ENCODE assay signal across 8 cellular contexts in the genomic region with DNA sequence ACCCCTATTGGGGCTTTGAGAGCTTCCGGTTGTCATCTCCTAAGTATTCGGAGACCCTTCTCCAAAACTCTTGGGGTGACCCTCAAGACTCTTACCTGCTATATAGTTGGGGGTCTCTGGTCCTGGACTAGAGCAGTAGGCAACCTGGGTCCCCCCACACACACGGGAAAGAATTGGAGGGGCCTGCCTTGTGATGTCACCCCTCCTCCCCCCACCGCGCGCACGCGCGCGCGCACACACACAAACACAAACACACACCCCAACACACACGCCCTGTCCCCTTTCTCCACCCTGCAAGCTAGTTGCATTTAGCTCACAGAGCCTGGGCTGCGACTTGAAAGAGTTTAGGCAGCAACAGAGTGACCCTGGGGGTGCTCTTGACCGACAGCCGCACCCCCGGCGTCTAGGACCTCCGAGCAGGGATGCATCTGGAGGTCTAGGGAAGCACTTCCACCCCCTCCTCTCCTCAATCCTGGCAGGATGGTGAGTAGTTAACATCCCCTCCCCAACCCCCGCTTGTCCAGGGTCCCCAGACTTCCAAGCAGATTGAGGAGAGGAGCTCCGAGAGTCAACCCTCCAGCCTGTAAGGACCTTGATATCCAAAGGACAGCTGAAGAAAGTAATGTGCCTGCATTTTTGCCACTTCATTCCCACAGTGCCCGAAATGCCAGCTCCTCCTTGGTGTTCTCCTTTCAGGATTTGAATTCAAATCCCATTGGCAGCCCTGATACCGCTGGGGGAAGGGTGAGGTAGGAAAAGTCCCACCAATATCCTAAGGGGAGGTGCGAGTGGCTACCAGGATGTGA. TPM values are rescaled to one million over a fixed set of nuclear protein-coding genes. Genes with fewer than 3 reads are reported as not detected.
DNase-seq lines count a peak whose midpoint lies in the region; ATAC-seq, FAIRE-seq and TF ChIP-seq lines count a peak whose summit lies in the region.

No MANE protein-coding gene starts in this region.

- no peaks in the 10 kb centered on the region for H3K36me3 ChIP-seq in HepG2 (replicated peaks in 1 of 2; ENCODE audit: control insufficient read depth in 1 of 2, insufficient read depth in 2 of 2, low read length in 2 of 2)

- intact Hi-C loops in activated CD4-positive, alpha-beta T cell treated with anti-CD3 and anti-CD28 coated beads, Interleukin-2, amount 10 ng/mL, durations not matched to agents 24 days and 14 days (cut with micrococcal nuclease), result no loop called here
- intact Hi-C loops in HepG2 (cut with micrococcal nuclease; ENCODE audit: unreplicated experiment), result loop anchor here (1.0 kb wide), 1 partner anchor 210 kb away; a partner anchor contains a TSS

- H3K9ac ChIP-seq in HepG2 (ENCODE audit: insufficient read depth, low read depth, low read length), result peak overlapping the region; percentile 90

- no peaks in the 10 kb centered on the region for H3K27me3 Mint-ChIP-seq in activated CD4-positive, alpha-beta T cell treated with anti-CD3 and anti-CD28 coated beads, Interleukin-2, amount 10 ng/mL, durations not matched to agents 24 days and 14 days

- TF ChIP-seq RAD21 in HepG2 (CRISPR knock-in tag; IDR thresholded peaks at IDR 0.05), result no peak

- H3K36me3 Mint-ChIP-seq in activated CD4-positive, alpha-beta T cell treated with anti-CD3 and anti-CD28 coated beads, Interleukin-2, amount 10 ng/mL, durations not matched to agents 24 days and 14 days (ENCODE audit: low read depth), result peaks cover 20% of the 10 kb centered on the region

- no peaks in the 10 kb centered on the region; a peak in 1 of 5 replicates for H3K27me3 ChIP-seq in HepG2 (ENCODE audit: control insufficient read depth in 1 of 2, insufficient read depth in 2 of 2, low read length in 2 of 2)

- H3K9me3 Mint-ChIP-seq in activated CD4-positive, alpha-beta T cell treated with anti-CD3 and anti-CD28 coated beads, Interleukin-2, amount 10 ng/mL, durations not matched to agents 24 days and 14 days, result no peaks in the 10 kb centered on the region

- peak in 1 of 2 experiments; percentile 65; a peak in 1 of 4 replicates for TF ChIP-seq POLR2A in HepG2 (IDR thresholded peaks at IDR 0.05; ENCODE audit: insufficient read depth in 1 of 2, low read depth in 2 of 2, low read length in 2 of 2)

- in situ Hi-C loops in G401 (cut with HindIII; ENCODE audit: low sequenced_read_pairs), result no loop called here
- in situ Hi-C loops in HepG2 (cut with HindIII; ENCODE audit: extremely low pct_ligation_motif_present, low pct_unique_long_range_greater_than_20kb), result loop anchor here (5.0 kb wide), 1 partner anchor 96 kb away; a partner anchor contains a TSS
- in situ Hi-C loops in ACHN (cut with HindIII; ENCODE audit: low pct_ligation_motif_present, low pct_unique_long_range_greater_than_20kb, low sequenced_read_pairs), result no loop called here

- peaks cover 39% of the 10 kb centered on the region for H3K4me1 ChIP-seq in HepG2 (ENCODE audit: insufficient read depth, low read length)

- peak; percentile 2; the same call in 2 of the 3 replicates for ATAC-seq in HepG2

- peak overlapping the region; percentile 93 for H3K27ac Mint-ChIP-seq in activated CD4-positive, alpha-beta T cell treated with anti-CD3 and anti-CD28 coated beads, Interleukin-2, amount 10 ng/mL, durations not matched to agents 24 days and 14 days

- DNase-seq in G401 (ENCODE audit: low spot score) (peak; percentile 85), NCI-H1105 (lab: John Stamatoyannopoulos, UW) (peak; percentile 29), dermis microvascular lymphatic vessel endothelial cell (ENCODE audit: low read depth in 2 of 2) (peak; percentile 47 to 65), HepG2 (ENCODE audit: low spot score) (peak; percentile 45), SKM-1 (lab: John Stamatoyannopoulos, UW; ENCODE audit: unreplicated experiment) (no peak), ACHN (no peak)
- peak; percentile 87 for DNase-seq in activated CD4-positive, alpha-beta T cell treated with anti-CD3 and anti-CD28 coated beads, Interleukin-2, amount 10 ng/mL, durations not matched to agents 24 days and 14 days
- DNase-seq in stimulated activated CD4-positive, alpha-beta T cell treated with anti-CD3 and anti-CD28 coated beads, Interleukin-4, amount 100 ng/mL, for 1 hour, result peak; percentile 54

- no TSS peak for BruUV-seq in HepG2 (replicated peaks; lab: Mats Ljungman, UMichigan)

- peak overlapping the region; percentile 98 for H3K4me3 Mint-ChIP-seq in activated CD4-positive, alpha-beta T cell treated with anti-CD3 and anti-CD28 coated beads, Interleukin-2, amount 10 ng/mL, durations not matched to agents 24 days and 14 days

- CTCF ChIA-PET in HepG2 (lab: Yijun Ruan, JAX; ENCODE audit: low intra/inter-chr PET ratio, low total read pairs), result no interaction called here

- no peak for TF ChIP-seq EP300 in HepG2 (IDR thresholded peaks at IDR 0.05; ENCODE audit: low read depth in 2 of 2, low read length in 2 of 2)
- TF ChIP-seq EP300 in HepG2 (CRISPR knock-in tag; IDR thresholded peaks at IDR 0.05; ENCODE audit: borderline replicate concordance), result no peak

- H3K4me2 ChIP-seq in HepG2 (ENCODE audit: low read depth, low read length), result peak overlapping the region; percentile 89

- POLR2A ChIA-PET in HepG2 (lab: Yijun Ruan, JAX), result interaction anchor here (0.6 to 7.2 kb wide), 22 partner anchors 9 to 806 kb away, joined by 3 to 206 read pairs (median 10); a partner anchor contains a TSS

- peaks cover 43% of the 10 kb centered on the region for H3K4me1 Mint-ChIP-seq in activated CD4-positive, alpha-beta T cell treated with anti-CD3 and anti-CD28 coated beads, Interleukin-2, amount 10 ng/mL, durations not matched to agents 24 days and 14 days

- TF ChIP-seq CTCF in HepG2 (CRISPR knock-in tag; IDR thresholded peaks at IDR 0.05), result no peak

- peak overlapping the region; percentile 93 for H3K27ac ChIP-seq in HepG2 (ENCODE audit: extremely low read length, insufficient read depth, low read length)

- 7% methylated on average over 9 of the region's 23 CpGs for WGBS in HepG2 (ENCODE audit: low lambda C conversion rate)

- H3K4me3 ChIP-seq in HepG2 (replicated peaks in 1 of 3; ENCODE audit: insufficient read depth in 1 of 3, low read depth in 2 of 3, low read length in 3 of 3), result peak overlapping the region; percentile 76 to 87 (median 79)

- no peak overlapping the region for H2AFZ ChIP-seq in HepG2 (ENCODE audit: low read length)

- peaks cover 27% of the 10 kb centered on the region for H3K79me2 ChIP-seq in HepG2 (ENCODE audit: insufficient read depth, low read length)

- no peak for FAIRE-seq in HepG2 (lab: Jason Lieb, UNC)

- no peaks in the 10 kb centered on the region for H4K20me1 ChIP-seq in HepG2 (ENCODE audit: insufficient read depth, low read length)

- H3K9me3 ChIP-seq in HepG2 (ENCODE audit: low read length), result no peaks in the 10 kb centered on the region

RNA-seq across cellular contexts. Expression of a gene that starts 1.4 kb away (rescaled TPM):
- total RNA-seq in G401 (2014; rRNA removed; shearing (Covaris generic)), result 17.3 and 33.2 TPM in 2 replicates
- 39.8 and 42.0 TPM in 2 replicates for total RNA-seq in activated CD4-positive, alpha-beta T cell treated with anti-CD3 and anti-CD28 coated beads, Interleukin-2, amount 10 ng/mL, durations not matched to agents 24 days and 14 days
- total RNA-seq in dermis microvascular lymphatic vessel endothelial cell, result 34.1 and 49.7 TPM in 2 replicates
- 22.4 and 23.9 TPM in 2 replicates for total RNA-seq in HepG2 (2016; rRNA removed; fragmentation: Illumina TruSeq; extraction: Trizol)
- 2.0 and 4.0 TPM in 2 replicates for total RNA-seq in HepG2 (2016; cell fraction: cytosol; rRNA removed; fragmentation: Illumina TruSeq; extraction: Trizol; ENCODE audit: low read depth)
- 16.8 and 27.1 TPM in 2 replicates for total RNA-seq in HepG2 (2016; cell fraction: insoluble cytoplasmic fraction; rRNA removed; fragmentation: Illumina TruSeq; extraction: Trizol)
- 11.0 and 11.4 TPM in 2 replicates for total RNA-seq in HepG2 (2016; cell fraction: membrane; rRNA removed; fragmentation: Illumina TruSeq; extraction: Trizol)
- total RNA-seq in HepG2 (2016; cell fraction: nucleus; rRNA removed; fragmentation: Illumina TruSeq; extraction: Trizol), result 16.5 and 23.9 TPM in 2 replicates
- polyA plus RNA-seq in HepG2 (2011; rRNA removed), result 4.3 and 6.4 TPM in 2 replicates
- polyA plus RNA-seq in HepG2 (2011; cell fraction: cytosol; rRNA removed), result 5.6 and 8.0 TPM in 2 replicates
- polyA plus RNA-seq in HepG2 (2011; cell fraction: nucleus; rRNA removed), result 4.1 and 5.5 TPM in 2 replicates
- 8.4 and 9.3 TPM in 2 replicates for polyA plus RNA-seq in HepG2 (2012)
- polyA plus RNA-seq in HepG2 (2016; cell fraction: cytosol; fragmentation: Illumina TruSeq; extraction: Trizol; ENCODE audit: low read depth), result 1.6 and 1.7 TPM in 2 replicates
- 14.6 and 15.8 TPM in 2 replicates for polyA plus RNA-seq in HepG2 (2016; cell fraction: insoluble cytoplasmic fraction; fragmentation: Illumina TruSeq; extraction: Trizol; ENCODE audit: low read depth)
- 5.5 and 5.6 TPM in 2 replicates for polyA plus RNA-seq in HepG2 (2016; cell fraction: membrane; fragmentation: Illumina TruSeq; extraction: Trizol; ENCODE audit: low read depth)
- polyA plus RNA-seq in HepG2 (2016; cell fraction: nucleus; fragmentation: Illumina TruSeq; extraction: Trizol; ENCODE audit: insufficient read depth, low read depth), result 19.8 and 23.8 TPM in 2 replicates
- polyA minus RNA-seq in HepG2 (2011; rRNA and poly(A)+ RNA removed; ENCODE audit: low replicate concordance), result 6.5 and 22.6 TPM in 2 replicates
- polyA minus RNA-seq in HepG2 (2011; cell fraction: cytosol; rRNA and poly(A)+ RNA removed), result 3.0 and 5.5 TPM in 2 replicates
- 7.2 and 8.2 TPM in 2 replicates for polyA minus RNA-seq in HepG2 (2011; cell fraction: nucleus; rRNA and poly(A)+ RNA removed)

RNA-seq across cellular contexts. Expression of a gene that starts 11.9 kb away (rescaled TPM):
- 0.98 and 1.8 TPM in 2 replicates for total RNA-seq in G401 (2014; rRNA removed; shearing (Covaris generic))
- not detected in 2 replicates for total RNA-seq in activated CD4-positive, alpha-beta T cell treated with anti-CD3 and anti-CD28 coated beads, Interleukin-2, amount 10 ng/mL, durations not matched to agents 24 days and 14 days
- total RNA-seq in dermis microvascular lymphatic vessel endothelial cell (0.51 and 0.63 TPM in 2 replicates), HepG2 (2016; rRNA removed; fragmentation: Illumina TruSeq; extraction: Trizol) (0.07 TPM in 1 of 2 replicates, not detected in the other)
- total RNA-seq in HepG2 (2016; cell fraction: cytosol; rRNA removed; fragmentation: Illumina TruSeq; extraction: Trizol; ENCODE audit: low read depth), result not detected in 2 replicates
- 0.06 TPM in 1 of 2 replicates, not detected in the other for total RNA-seq in HepG2 (2016; cell fraction: insoluble cytoplasmic fraction; rRNA removed; fragmentation: Illumina TruSeq; extraction: Trizol)
- not detected in 2 replicates for total RNA-seq in HepG2 (2016; cell fraction: membrane; rRNA removed; fragmentation: Illumina TruSeq; extraction: Trizol)
- not detected in 2 replicates for total RNA-seq in HepG2 (2016; cell fraction: nucleus; rRNA removed; fragmentation: Illumina TruSeq; extraction: Trizol)
- polyA plus RNA-seq in HepG2 (2011; rRNA removed), result 0.08 and 0.16 TPM in 2 replicates
- polyA plus RNA-seq in HepG2 (2011; cell fraction: cytosol; rRNA removed), result 0.08 TPM in 2 replicates
- polyA plus RNA-seq in HepG2 (2011; cell fraction: nucleus; rRNA removed), result 0.12 and 0.32 TPM in 2 replicates
- polyA plus RNA-seq in HepG2 (2012), result 0.08 and 0.19 TPM in 2 replicates
- polyA plus RNA-seq in HepG2 (2016; cell fraction: cytosol; fragmentation: Illumina TruSeq; extraction: Trizol; ENCODE audit: low read depth), result not detected in 2 replicates
- polyA plus RNA-seq in HepG2 (2016; cell fraction: insoluble cytoplasmic fraction; fragmentation: Illumina TruSeq; extraction: Trizol; ENCODE audit: low read depth), result not detected in 2 replicates
- polyA plus RNA-seq in HepG2 (2016; cell fraction: membrane; fragmentation: Illumina TruSeq; extraction: Trizol; ENCODE audit: low read depth), result not detected in 2 replicates
- polyA plus RNA-seq in HepG2 (2016; cell fraction: nucleus; fragmentation: Illumina TruSeq; extraction: Trizol; ENCODE audit: insufficient read depth, low read depth), result not detected in 2 replicates
- polyA minus RNA-seq in HepG2 (2011; rRNA and poly(A)+ RNA removed; ENCODE audit: low replicate concordance), result not detected in 2 replicates
- polyA minus RNA-seq in HepG2 (2011; cell fraction: cytosol; rRNA and poly(A)+ RNA removed), result not detected in 2 replicates
- not detected in 2 replicates for polyA minus RNA-seq in HepG2 (2011; cell fraction: nucleus; rRNA and poly(A)+ RNA removed)

RNA-seq across cellular contexts. Expression of a gene that starts 13.0 kb away (rescaled TPM):
- total RNA-seq in G401 (2014; rRNA removed; shearing (Covaris generic)), result 27.8 and 51.5 TPM in 2 replicates
- 49.8 and 55.8 TPM in 2 replicates for total RNA-seq in activated CD4-positive, alpha-beta T cell treated with anti-CD3 and anti-CD28 coated beads, Interleukin-2, amount 10 ng/mL, durations not matched to agents 24 days and 14 days
- total RNA-seq in dermis microvascular lymphatic vessel endothelial cell (25.3 and 26.2 TPM in 2 replicates), HepG2 (2016; rRNA removed; fragmentation: Illumina TruSeq; extraction: Trizol) (14.8 and 28.6 TPM in 2 replicates)
- total RNA-seq in HepG2 (2016; cell fraction: cytosol; rRNA removed; fragmentation: Illumina TruSeq; extraction: Trizol; ENCODE audit: low read depth), result 8.9 and 10.8 TPM in 2 replicates
- 18.4 and 26.4 TPM in 2 replicates for total RNA-seq in HepG2 (2016; cell fraction: insoluble cytoplasmic fraction; rRNA removed; fragmentation: Illumina TruSeq; extraction: Trizol)
- total RNA-seq in HepG2 (2016; cell fraction: membrane; rRNA removed; fragmentation: Illumina TruSeq; extraction: Trizol), result 8.8 and 10.8 TPM in 2 replicates
- total RNA-seq in HepG2 (2016; cell fraction: nucleus; rRNA removed; fragmentation: Illumina TruSeq; extraction: Trizol), result 20.1 and 21.6 TPM in 2 replicates
- polyA plus RNA-seq in HepG2 (2011; rRNA removed), result 24.0 and 30.2 TPM in 2 replicates
- polyA plus RNA-seq in HepG2 (2011; cell fraction: cytosol; rRNA removed), result 17.7 and 25.9 TPM in 2 replicates
- 10.1 and 18.4 TPM in 2 replicates for polyA plus RNA-seq in HepG2 (2011; cell fraction: nucleus; rRNA removed)
- 20.8 and 36.4 TPM in 2 replicates for polyA plus RNA-seq in HepG2 (2012)
- 11.3 and 13.0 TPM in 2 replicates for polyA plus RNA-seq in HepG2 (2016; cell fraction: cytosol; fragmentation: Illumina TruSeq; extraction: Trizol; ENCODE audit: low read depth)
- polyA plus RNA-seq in HepG2 (2016; cell fraction: insoluble cytoplasmic fraction; fragmentation: Illumina TruSeq; extraction: Trizol; ENCODE audit: low read depth), result 15.1 and 16.1 TPM in 2 replicates
- polyA plus RNA-seq in HepG2 (2016; cell fraction: membrane; fragmentation: Illumina TruSeq; extraction: Trizol; ENCODE audit: low read depth), result 8.1 and 11.2 TPM in 2 replicates
- polyA plus RNA-seq in HepG2 (2016; cell fraction: nucleus; fragmentation: Illumina TruSeq; extraction: Trizol; ENCODE audit: insufficient read depth, low read depth), result 36.9 and 39.7 TPM in 2 replicates
- 41.3 and 201 TPM in 2 replicates for polyA minus RNA-seq in HepG2 (2011; rRNA and poly(A)+ RNA removed; ENCODE audit: low replicate concordance)
- polyA minus RNA-seq in HepG2 (2011; cell fraction: cytosol; rRNA and poly(A)+ RNA removed), result 12.1 and 14.1 TPM in 2 replicates
- 16.2 and 21.8 TPM in 2 replicates for polyA minus RNA-seq in HepG2 (2011; cell fraction: nucleus; rRNA and poly(A)+ RNA removed)

RNA-seq across cellular contexts. Expression of a gene that starts 13.3 kb away (rescaled TPM):
- 248 and 272 TPM in 2 replicates for total RNA-seq in G401 (2014; rRNA removed; shearing (Covaris generic))
- total RNA-seq in activated CD4-positive, alpha-beta T cell treated with anti-CD3 and anti-CD28 coated beads, Interleukin-2, amount 10 ng/mL, durations not matched to agents 24 days and 14 days, result 76.6 and 81.6 TPM in 2 replicates
- total RNA-seq in dermis microvascular lymphatic vessel endothelial cell (58.8 and 84.7 TPM in 2 replicates), HepG2 (2016; rRNA removed; fragmentation: Illumina TruSeq; extraction: Trizol) (95.4 and 137 TPM in 2 replicates)
- total RNA-seq in HepG2 (2016; cell fraction: cytosol; rRNA removed; fragmentation: Illumina TruSeq; extraction: Trizol; ENCODE audit: low read depth), result 32.7 and 36.6 TPM in 2 replicates
- total RNA-seq in HepG2 (2016; cell fraction: insoluble cytoplasmic fraction; rRNA removed; fragmentation: Illumina TruSeq; extraction: Trizol), result 95.5 and 155 TPM in 2 replicates
- total RNA-seq in HepG2 (2016; cell fraction: membrane; rRNA removed; fragmentation: Illumina TruSeq; extraction: Trizol), result 32.4 and 39.7 TPM in 2 replicates
- total RNA-seq in HepG2 (2016; cell fraction: nucleus; rRNA removed; fragmentation: Illumina TruSeq; extraction: Trizol), result 47.9 and 53.6 TPM in 2 replicates
- 46.4 and 59.0 TPM in 2 replicates for polyA plus RNA-seq in HepG2 (2011; rRNA removed)
- polyA plus RNA-seq in HepG2 (2011; cell fraction: cytosol; rRNA removed), result 23.9 and 33.5 TPM in 2 replicates
- polyA plus RNA-seq in HepG2 (2011; cell fraction: nucleus; rRNA removed), result 15.1 and 17.8 TPM in 2 replicates
- polyA plus RNA-seq in HepG2 (2012), result 47.5 and 49.6 TPM in 2 replicates
- polyA plus RNA-seq in HepG2 (2016; cell fraction: cytosol; fragmentation: Illumina TruSeq; extraction: Trizol; ENCODE audit: low read depth), result 24.1 and 25.0 TPM in 2 replicates
- polyA plus RNA-seq in HepG2 (2016; cell fraction: insoluble cytoplasmic fraction; fragmentation: Illumina TruSeq; extraction: Trizol; ENCODE audit: low read depth), result 123 and 138 TPM in 2 replicates
- polyA plus RNA-seq in HepG2 (2016; cell fraction: membrane; fragmentation: Illumina TruSeq; extraction: Trizol; ENCODE audit: low read depth), result 25.2 and 25.7 TPM in 2 replicates
- polyA plus RNA-seq in HepG2 (2016; cell fraction: nucleus; fragmentation: Illumina TruSeq; extraction: Trizol; ENCODE audit: insufficient read depth, low read depth), result 58.8 and 61.1 TPM in 2 replicates
- 41.0 and 49.7 TPM in 2 replicates for polyA minus RNA-seq in HepG2 (2011; rRNA and poly(A)+ RNA removed; ENCODE audit: low replicate concordance)
- polyA minus RNA-seq in HepG2 (2011; cell fraction: cytosol; rRNA and poly(A)+ RNA removed), result 8.4 and 13.8 TPM in 2 replicates
- 45.7 and 51.5 TPM in 2 replicates for polyA minus RNA-seq in HepG2 (2011; cell fraction: nucleus; rRNA and poly(A)+ RNA removed)

Comparison
In these comparisons a context has a peak if more than half of its experiments do, and no peak if none do; other contexts are left out.
1. DNase-seq: peak in G401 (single experiment), NCI-H1105 (single experiment), activated CD4-positive, alpha-beta T cell treated with anti-CD3 and anti-CD28 coated beads, Interleukin-2, amount 10 ng/mL, durations not matched to agents 24 days and 14 days (single experiment), dermis microvascular lymphatic vessel endothelial cell (2 of 2), HepG2 (single experiment) and stimulated activated CD4-positive, alpha-beta T cell treated with anti-CD3 and anti-CD28 coated beads, Interleukin-4, amount 100 ng/mL, for 1 hour (single experiment); none in SKM-1 (single experiment) and ACHN (single experiment).